ENCODE assay signal across 8 cellular contexts in genomic region chr1:34787461-34788420, GRCh38. TPM values are rescaled to one million over a fixed set of nuclear protein-coding genes. Genes with fewer than 3 reads are reported as not detected.
DNase-seq lines count a peak whose midpoint lies in the region; ATAC-seq, FAIRE-seq and TF ChIP-seq lines count a peak whose summit lies in the region.

No MANE protein-coding gene starts in this region.

- FAIRE-seq in GM18507 (lab: Jason Lieb, UNC) = peak; percentile 54

- peaks cover 50% of the 10 kb centered on the region for H3K36me3 ChIP-seq in RWPE2 (ENCODE audit: low read depth)

- ATAC-seq in RWPE2 (ENCODE audit: low read depth) (peak; percentile 4; the same call in 1 of the 3 replicates), left cardiac atrium (peak; percentile 8 to 36), HG03565 (IDR thresholded peaks at IDR 0.05; ENCODE audit: unreplicated experiment) (no peak), GM21529 (IDR thresholded peaks at IDR 0.05; ENCODE audit: unreplicated experiment) (no peak)

- H3K4me3 ChIP-seq in RWPE2 (ENCODE audit: severe bottlenecking) = no peak overlapping the region

- no peaks in the 10 kb centered on the region for H3K27me3 ChIP-seq in RWPE2 (ENCODE audit: insufficient read depth, poor library complexity, severe bottlenecking)

- intact Hi-C loops in left cardiac atrium (cut with DNase I) = loop anchor here (2.0 to 5.0 kb wide), 2 partner anchors 65 kb away; no protein-coding TSS in a partner anchor

- peaks cover 2% of the 10 kb centered on the region for H3K4me1 ChIP-seq in RWPE2 (ENCODE audit: insufficient read depth, poor library complexity, severe bottlenecking)

- no peaks in the 10 kb centered on the region for H3K9me3 ChIP-seq in RWPE2 (ENCODE audit: severe bottlenecking)

- DNase-seq in AML-193 (lab: John Stamatoyannopoulos, UW) (peak; percentile 8 to 17), GM18507 (ENCODE audit: extremely low spot score, insufficient read length, low read depth) (no peak), RWPE2 (ENCODE audit: low spot score) (no peak), left cardiac atrium (no peak), mucosa of gallbladder (ENCODE audit: low spot score) (no peak), NCI-H2107 treated with DMSO at 0.1 percent for 48 hours (lab: John Stamatoyannopoulos, UW; ENCODE audit: unreplicated experiment) (no peak)

- no peak for TF ChIP-seq CTCF in RWPE2 (IDR thresholded peaks at IDR 0.05; ENCODE audit: poor library complexity, severe bottlenecking)

- no peak overlapping the region for H3K27ac ChIP-seq in RWPE2 (ENCODE audit: poor library complexity, severe bottlenecking)

RNA-seq across cellular contexts. Expression of gene GJA4, which starts 5.1 kb away (rescaled TPM):
- 10 to 100 TPM; 25.5 to 35.1 TPM for total RNA-seq in left cardiac atrium
- total RNA-seq in mucosa of gallbladder = 9.0 TPM

RNA-seq across cellular contexts. Expression of gene GJB3, which starts 6.7 kb away (rescaled TPM):
- not detected for total RNA-seq in left cardiac atrium
- total RNA-seq in mucosa of gallbladder = 6.3 TPM

RNA-seq across cellular contexts. Expression of gene GJB4, which starts 28.2 kb away (rescaled TPM):
- total RNA-seq in left cardiac atrium (not detected), mucosa of gallbladder (6.1 TPM)

RNA-seq across cellular contexts. Expression of gene GJB5, which starts 32.9 kb away (rescaled TPM):
- total RNA-seq in left cardiac atrium (not detected), mucosa of gallbladder (6.2 TPM)

Comparison
In these comparisons a context has a peak if more than half of its experiments do, and no peak if none do; other contexts are left out.
1. DNase-seq: peak in AML-193 (2 of 2); none in GM18507 (single experiment), RWPE2 (single experiment), left cardiac atrium (single experiment), mucosa of gallbladder (single experiment) and NCI-H2107 treated with DMSO at 0.1 percent for 48 hours (single experiment).
2. ATAC-seq: peak in RWPE2 (single experiment) and left cardiac atrium (2 of 2); none in HG03565 (single experiment) and GM21529 (single experiment).